ENCODE assay signal across 17 cellular contexts in the genomic region with DNA sequence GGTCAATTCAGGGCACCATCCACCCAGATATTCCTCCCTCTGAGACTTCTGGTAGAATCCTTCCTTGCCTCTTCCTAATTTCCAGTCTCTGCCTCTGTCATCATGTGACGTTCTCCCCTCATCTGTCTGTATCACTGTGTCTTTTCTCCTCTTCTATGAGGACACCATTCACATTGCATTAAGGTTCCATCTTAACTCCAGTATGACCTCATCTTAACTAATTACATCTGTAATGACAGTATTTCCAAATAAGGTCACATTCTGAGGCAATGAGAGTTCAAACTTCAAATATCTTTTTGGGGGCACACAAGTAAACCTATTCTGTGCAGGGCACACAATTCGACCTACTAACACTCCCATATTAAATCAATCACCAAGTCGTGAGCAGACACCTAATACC.
DNase-seq lines count a peak whose midpoint lies in the region; ATAC-seq, FAIRE-seq and TF ChIP-seq lines count a peak whose summit lies in the region.
"Had no signal": no experiment of that assay in that cellular context is flagged by ENCODE, and none has a peak within 500 bp of the region (broad histone marks: within the 10 kb centered on the region; RNA-seq: fewer than 3 reads in every experiment).

No MANE protein-coding gene starts in this region.

- no peak overlapping the region for H2AFZ ChIP-seq in HepG2 (ENCODE audit: low read length)

- ATAC-seq in HepG2 = no peak
- ATAC-seq in right lobe of liver = no peak
- ATAC-seq in WTC11 = no peak
- ATAC-seq in HG03378 (IDR thresholded peaks at IDR 0.05; ENCODE audit: unreplicated experiment) = no peak

- H3K36me3 Mint-ChIP-seq in WTC11 = no peaks in the 10 kb centered on the region
- H3K36me3 Mint-ChIP-seq in nephron progenitor cell (ENCODE audit: low read depth) = peaks cover 4% of the 10 kb centered on the region
- H3K36me3 Mint-ChIP-seq: CD8-positive, alpha-beta memory T cell had no signal

- no peak for TF ChIP-seq CTCF in HepG2 (CRISPR knock-in tag; IDR thresholded peaks at IDR 0.05)
- no peak for TF ChIP-seq CTCF in right lobe of liver (IDR thresholded peaks at IDR 0.05)
- TF ChIP-seq CTCF in WTC11 (IDR thresholded peaks at IDR 0.05) = no peak
- TF ChIP-seq CTCF in nephron progenitor cell (IDR thresholded peaks at IDR 0.05) = no peak
- TF ChIP-seq CTCF in tibial nerve (IDR thresholded peaks at IDR 0.05) = no peak

- H3K4me2 ChIP-seq in HepG2 (ENCODE audit: low read depth, low read length) = no peak overlapping the region
- H3K4me2 ChIP-seq: BLaER1 had no signal

- no peak overlapping the region for H3K4me3 Mint-ChIP-seq in WTC11
- H3K4me3 Mint-ChIP-seq in nephron progenitor cell = no peak overlapping the region
- H3K4me3 Mint-ChIP-seq: CD8-positive, alpha-beta memory T cell had no signal

- no peak for TF ChIP-seq EP300 in HepG2 (IDR thresholded peaks at IDR 0.05; ENCODE audit: low read depth in 2 of 2, low read length in 2 of 2)
- no peak for TF ChIP-seq EP300 in HepG2 (CRISPR knock-in tag; IDR thresholded peaks at IDR 0.05; ENCODE audit: borderline replicate concordance)
- no peak for TF ChIP-seq EP300 in tibial nerve (IDR thresholded peaks at IDR 0.05)

- no peaks in the 10 kb centered on the region for H3K79me2 ChIP-seq in HepG2 (ENCODE audit: insufficient read depth, low read length)

- WGBS in HepG2 (ENCODE audit: low lambda C conversion rate) = 57% methylated on average over 3 of the region's 3 CpGs
- WGBS in right lobe of liver (ENCODE audit: insufficient coverage, low coverage, low lambda C conversion rate, missing lambda C conversion rate) = 87% methylated on average over 3 of the region's 3 CpGs
- WGBS in tibial nerve, 2 donors = 84 to 88% methylated on average over 3 of the region's 3 CpGs

- no peaks in the 10 kb centered on the region for H3K4me1 ChIP-seq in HepG2 (ENCODE audit: insufficient read depth, low read length)
- no peaks in the 10 kb centered on the region for H3K4me1 ChIP-seq in right lobe of liver
- H3K4me1 ChIP-seq in tibial nerve = no peaks in the 10 kb centered on the region
- H3K4me1 ChIP-seq: BLaER1, Caco-2 had no signal

- no peak for FAIRE-seq in HepG2 (lab: Jason Lieb, UNC)
- FAIRE-seq: HTR-8/SVneo had no signal

- H3K9me3 ChIP-seq in HepG2 (ENCODE audit: low read length) (no peaks in the 10 kb centered on the region), right lobe of liver (no peaks in the 10 kb centered on the region), tibial nerve (peaks cover 0 to 8% (median 0%) of the 10 kb centered on the region in 4 donors)
- H3K9me3 ChIP-seq: BLaER1, Caco-2 had no signal

- no peak overlapping the region for H3K9ac ChIP-seq in HepG2 (ENCODE audit: insufficient read depth, low read depth, low read length)
- H3K9ac ChIP-seq: BLaER1 had no signal

- TF ChIP-seq POLR2A in HepG2 (IDR thresholded peaks at IDR 0.05; ENCODE audit: insufficient read depth in 1 of 2, low read depth in 2 of 2, low read length in 2 of 2) (no peak), right lobe of liver (IDR thresholded peaks at IDR 0.05) (no peak), tibial nerve (IDR thresholded peaks at IDR 0.05) (no peak)

- H3K27me3 ChIP-seq in HepG2 (ENCODE audit: control insufficient read depth in 1 of 2, insufficient read depth in 2 of 2, low read length in 2 of 2) (no peaks in the 10 kb centered on the region), right lobe of liver (no peaks in the 10 kb centered on the region), tibial nerve (no peaks in the 10 kb centered on the region)
- H3K27me3 ChIP-seq: BLaER1 had no signal

- POLR2A ChIA-PET in HepG2 (lab: Yijun Ruan, JAX) = no interaction called here
- POLR2A ChIA-PET in WTC11 (lab: Charles Lee) = no interaction called here

- H3K4me1 Mint-ChIP-seq in WTC11 = peaks cover 34% of the 10 kb centered on the region
- H3K4me1 Mint-ChIP-seq in nephron progenitor cell = peaks cover 32% of the 10 kb centered on the region
- H3K4me1 Mint-ChIP-seq: CD8-positive, alpha-beta memory T cell had no signal

- H3K36me3 ChIP-seq in HepG2 (replicated peaks in 1 of 2; ENCODE audit: control insufficient read depth in 1 of 2, insufficient read depth in 2 of 2, low read length in 2 of 2) = no peaks in the 10 kb centered on the region
- no peaks in the 10 kb centered on the region for H3K36me3 ChIP-seq in right lobe of liver
- no peaks in the 10 kb centered on the region for H3K36me3 ChIP-seq in tibial nerve
- H3K36me3 ChIP-seq: BLaER1 had no signal

- H3K9me3 Mint-ChIP-seq in WTC11 (no peaks in the 10 kb centered on the region), nephron progenitor cell (peaks cover 7% of the 10 kb centered on the region)

- CTCF ChIA-PET in HepG2 (lab: Yijun Ruan, JAX; ENCODE audit: low intra/inter-chr PET ratio, low total read pairs) = no interaction called here
- CTCF ChIA-PET in WTC11 (lab: Charles Lee) = no interaction called here

- H3K27ac ChIP-seq in HepG2 (ENCODE audit: extremely low read length, insufficient read depth, low read length) = no peak overlapping the region
- no peak overlapping the region for H3K27ac ChIP-seq in right lobe of liver
- no peak overlapping the region for H3K27ac ChIP-seq in tibial nerve
- H3K27ac ChIP-seq: BLaER1 had no signal

- H3K27ac Mint-ChIP-seq in WTC11 (peak overlapping the region; percentile 54), nephron progenitor cell (peak overlapping the region; percentile 12)
- H3K27ac Mint-ChIP-seq: CD8-positive, alpha-beta memory T cell had no signal

- DNase-seq in HepG2 (ENCODE audit: low spot score) = no peak
- no peak for DNase-seq in right lobe of liver
- no peak for DNase-seq in WTC11 (ENCODE audit: low spot score)
- no peak for DNase-seq in nephron progenitor cell
- DNase-seq in retina = no peak
- no peak for DNase-seq in NCI-H128 (lab: John Stamatoyannopoulos, UW; ENCODE audit: unreplicated experiment)
- no peak for DNase-seq in tibial nerve (ENCODE audit: low spot score in 2 of 2)
- DNase-seq: 8988T; AML-193; Caco-2; CD8-positive, alpha-beta memory T cell; DND-41; GDM1; IMR-90 had no signal

- in situ Hi-C loops in HepG2 (cut with HindIII; ENCODE audit: extremely low pct_ligation_motif_present, low pct_unique_long_range_greater_than_20kb) = no loop called here

- no peak overlapping the region for H3K4me3 ChIP-seq in HepG2 (replicated peaks in 1 of 3; ENCODE audit: insufficient read depth in 1 of 3, low read depth in 2 of 3, low read length in 3 of 3)
- H3K4me3 ChIP-seq in right lobe of liver = no peak overlapping the region
- H3K4me3 ChIP-seq in tibial nerve = no peak overlapping the region
- H3K4me3 ChIP-seq: BLaER1 had no signal

- no peaks in the 10 kb centered on the region for H4K20me1 ChIP-seq in HepG2 (ENCODE audit: insufficient read depth, low read length)
- H4K20me1 ChIP-seq: BLaER1 had no signal

- H3K27me3 Mint-ChIP-seq in WTC11 (ENCODE audit: low read depth) (no peaks in the 10 kb centered on the region), nephron progenitor cell (ENCODE audit: low read depth, poor library complexity) (no peaks in the 10 kb centered on the region)
- H3K27me3 Mint-ChIP-seq: CD8-positive, alpha-beta memory T cell had no signal

- no peak for TF ChIP-seq RAD21 in HepG2 (CRISPR knock-in tag; IDR thresholded peaks at IDR 0.05)

- BruUV-seq in HepG2 (replicated peaks; lab: Mats Ljungman, UMichigan) = no TSS peak

- intact Hi-C loops in HepG2 (cut with micrococcal nuclease; ENCODE audit: unreplicated experiment) = no loop called here
- intact Hi-C loops in right lobe of liver (cut with DNase I) = no loop called here

TF ChIP-seq in HepG2, 621 proteins besides CTCF, POLR2A, EP300 and RAD21:
- TF ChIP-seq RBM22 (optimal IDR thresholded peaks at IDR 0.05; ENCODE audit: low read length) (no peak), ATF7 (IDR thresholded peaks at IDR 0.05) (peak; percentile 55), ATF7 (CRISPR knock-in tag; IDR thresholded peaks at IDR 0.05) (no peak)

TF ChIP-seq in WTC11, 78 proteins besides CTCF, POLR2A, EP300 and RAD21 (continues in another document):
- TF ChIP-seq, protein P1, sequence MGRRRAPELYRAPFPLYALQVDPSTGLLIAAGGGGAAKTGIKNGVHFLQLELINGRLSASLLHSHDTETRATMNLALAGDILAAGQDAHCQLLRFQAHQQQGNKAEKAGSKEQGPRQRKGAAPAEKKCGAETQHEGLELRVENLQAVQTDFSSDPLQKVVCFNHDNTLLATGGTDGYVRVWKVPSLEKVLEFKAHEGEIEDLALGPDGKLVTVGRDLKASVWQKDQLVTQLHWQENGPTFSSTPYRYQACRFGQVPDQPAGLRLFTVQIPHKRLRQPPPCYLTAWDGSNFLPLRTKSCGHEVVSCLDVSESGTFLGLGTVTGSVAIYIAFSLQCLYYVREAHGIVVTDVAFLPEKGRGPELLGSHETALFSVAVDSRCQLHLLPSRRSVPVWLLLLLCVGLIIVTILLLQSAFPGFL (CRISPR knock-in tag; IDR thresholded peaks at IDR 0.05; ENCODE audit: borderline replicate concordance) = no peak
- TF ChIP-seq, protein P2, sequence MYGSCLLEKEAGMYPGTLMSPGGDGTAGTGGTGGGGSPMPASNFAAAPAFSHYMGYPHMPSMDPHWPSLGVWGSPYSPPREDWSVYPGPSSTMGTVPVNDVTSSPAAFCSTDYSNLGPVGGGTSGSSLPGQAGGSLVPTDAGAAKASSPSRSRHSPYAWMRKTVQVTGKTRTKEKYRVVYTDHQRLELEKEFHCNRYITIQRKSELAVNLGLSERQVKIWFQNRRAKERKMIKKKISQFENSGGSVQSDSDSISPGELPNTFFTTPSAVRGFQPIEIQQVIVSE (CRISPR knock-in tag; IDR thresholded peaks at IDR 0.05; ENCODE audit: borderline replicate concordance) = no peak
- TF ChIP-seq, protein P3, sequence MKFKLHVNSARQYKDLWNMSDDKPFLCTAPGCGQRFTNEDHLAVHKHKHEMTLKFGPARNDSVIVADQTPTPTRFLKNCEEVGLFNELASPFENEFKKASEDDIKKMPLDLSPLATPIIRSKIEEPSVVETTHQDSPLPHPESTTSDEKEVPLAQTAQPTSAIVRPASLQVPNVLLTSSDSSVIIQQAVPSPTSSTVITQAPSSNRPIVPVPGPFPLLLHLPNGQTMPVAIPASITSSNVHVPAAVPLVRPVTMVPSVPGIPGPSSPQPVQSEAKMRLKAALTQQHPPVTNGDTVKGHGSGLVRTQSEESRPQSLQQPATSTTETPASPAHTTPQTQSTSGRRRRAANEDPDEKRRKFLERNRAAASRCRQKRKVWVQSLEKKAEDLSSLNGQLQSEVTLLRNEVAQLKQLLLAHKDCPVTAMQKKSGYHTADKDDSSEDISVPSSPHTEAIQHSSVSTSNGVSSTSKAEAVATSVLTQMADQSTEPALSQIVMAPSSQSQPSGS (CRISPR knock-in tag; IDR thresholded peaks at IDR 0.05; ENCODE audit: borderline replicate concordance, low read depth) = no peak
- no peak for TF ChIP-seq SOX15 (CRISPR knock-in tag; IDR thresholded peaks at IDR 0.05)
